15 cellular contexts compared by ENCODE assay signal in genomic region chr14:37036669-37037341, GRCh38.
A peak's percentile ranks its signal among the peaks of the same experiment; 100 is the strongest.
DNase-seq lines count a peak whose midpoint lies in the region; ATAC-seq lines count a peak whose summit lies in the region.
"Had no signal": no experiment of that assay in that cellular context is flagged by ENCODE, and none has a peak within 500 bp of the region (broad histone marks: within the 10 kb centered on the region; RNA-seq: fewer than 3 reads in every experiment).

No MANE protein-coding gene starts in this region.

- peaks cover 25% of the 10 kb centered on the region for H3K4me1 ChIP-seq in SJSA1 (replicated peaks)

- H3K27ac ChIP-seq in SJSA1, result peak overlapping the region; percentile 41; the same call in 1 of the 2 replicates
- H3K27ac ChIP-seq: coronary artery had no signal

- H3K9me3 ChIP-seq in SJSA1 (replicated peaks), result peaks cover 5% of the 10 kb centered on the region; the same call in 1 of the 2 replicates

- peak; percentile 46 for ATAC-seq in HG02870 (IDR thresholded peaks at IDR 0.05; ENCODE audit: unreplicated experiment)
- ATAC-seq: GM12878 had no signal

- H3K36me3 ChIP-seq in SJSA1, result no peaks in the 10 kb centered on the region

- no peaks in the 10 kb centered on the region for H3K27me3 ChIP-seq in SJSA1 (replicated peaks)

- H3K4me3 ChIP-seq in SJSA1, result no peak overlapping the region
- H3K4me3 ChIP-seq: coronary artery, GM12878 had no signal

- DNase-seq in AG08395 (ENCODE audit: low spot score), result peak; percentile 6
- DNase-seq in SJSA1 (ENCODE audit: low read depth in 1 of 2, low spot score in 2 of 2), result peak; percentile 38 to 52
- DNase-seq in iris pigment epithelial cell (ENCODE audit: low read depth), result peak; percentile 43
- no peak for DNase-seq in NCI-H187 (lab: John Stamatoyannopoulos, UW)
- no peak for DNase-seq in NCI-H774 (lab: John Stamatoyannopoulos, UW)
- DNase-seq in NCI-H524 (lab: John Stamatoyannopoulos, UW), result no peak
- no peak for DNase-seq in NCI-H2171 treated with DMSO at 0.1 percent for 48 hours (lab: John Stamatoyannopoulos, UW)
- DNase-seq: activated B cell treated with CpG ODN at 0.5 μM for 24 hours; activated naive CD8-positive, alpha-beta T cell treated with anti-CD3 and anti-CD28 coated beads, Interleukin-2, amount 10 ng/mL, durations not matched to agents 7 days and 5 days; DMS53; NCI-H187 treated with DMSO at 0.1 percent for 48 hours; stimulated activated CD8-positive, alpha-beta memory T cell treated with anti-CD3 and anti-CD28 coated beads, Interleukin-4, amount 100 ng/mL, for 48 hours had no signal

Comparison
In these comparisons a context has a peak if more than half of its experiments do, and no peak if none do; other contexts are left out.
1. DNase-seq: peak in AG08395 (single experiment), SJSA1 (2 of 2) and iris pigment epithelial cell (single experiment); none in NCI-H187 (0 of 2), NCI-H774 (single experiment), NCI-H524 (0 of 2) and NCI-H2171 treated with DMSO at 0.1 percent for 48 hours (single experiment).